Comparison of ENCODE assay signal across 12 cellular contexts in the genomic region with DNA sequence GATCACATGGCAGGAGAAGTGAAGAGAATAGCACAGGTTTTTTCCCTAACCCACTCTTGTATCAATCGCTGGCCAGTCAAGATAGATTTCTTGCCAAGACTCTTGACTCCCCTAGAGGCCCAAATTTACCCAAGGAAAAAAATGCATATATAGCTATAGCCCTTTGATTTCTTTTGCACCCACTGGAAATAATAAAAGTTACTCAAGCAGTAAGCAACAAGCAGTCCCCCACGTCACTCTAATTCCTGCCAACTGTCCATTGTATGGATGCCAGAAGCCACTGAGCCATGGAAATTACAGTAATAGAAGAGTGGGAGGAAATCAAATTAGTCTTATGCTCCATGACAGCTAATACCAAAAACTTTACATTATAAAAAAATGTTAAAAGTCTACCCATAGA.
A peak's percentile ranks its signal among the peaks of the same experiment; 100 is the strongest.
DNase-seq lines count a peak whose midpoint lies in the region; ATAC-seq and TF ChIP-seq lines count a peak whose summit lies in the region.
"Had no signal": no experiment of that assay in that cellular context is flagged by ENCODE, and none has a peak within 500 bp of the region (broad histone marks: within the 10 kb centered on the region; RNA-seq: fewer than 3 reads in every experiment).

No MANE protein-coding gene starts in this region.

- H3K27ac ChIP-seq in mammary epithelial cell (ENCODE audit: insufficient read depth, low read depth, low read length) (no peak overlapping the region), VCaP (peak overlapping the region; percentile 37)
- H3K27ac ChIP-seq: esophagus muscularis mucosa had no signal

- H3K4me1 ChIP-seq in mammary epithelial cell (ENCODE audit: insufficient read depth, low read length): peaks cover 19% of the 10 kb centered on the region

- H3K4me3 ChIP-seq in mammary epithelial cell (replicated peaks in 1 of 3; ENCODE audit: insufficient read depth in 1 of 3, low read depth in 2 of 3, low read length in 3 of 3) (no peak overlapping the region), H7 (ENCODE audit: insufficient read depth, low read depth, low read length) (no peak overlapping the region)
- H3K4me3 ChIP-seq: esophagus muscularis mucosa had no signal

- no peaks in the 10 kb centered on the region for H3K79me2 ChIP-seq in mammary epithelial cell (ENCODE audit: insufficient read depth, low read length)

- in situ Hi-C loops in mammary epithelial cell (cut with MboI; ENCODE audit: low sequenced_read_pairs in 2 of 2): no loop called here

- H3K4me3 Mint-ChIP-seq in MCF 10A (ENCODE audit: unreplicated experiment): no peak overlapping the region

- H3K4me1 Mint-ChIP-seq in MCF 10A (ENCODE audit: insufficient read depth, unreplicated experiment): peaks cover 24% of the 10 kb centered on the region

- 32% methylated on average over 2 of the region's 2 CpGs for WGBS in mammary epithelial cell (ENCODE audit: low coverage, missing lambda C conversion rate)

- ATAC-seq in Right ventricle myocardium superior (ENCODE audit: poor library complexity) (no peak), GM18519 (IDR thresholded peaks at IDR 0.05; ENCODE audit: low FRiP score, unreplicated experiment) (no peak), HG02678 (IDR thresholded peaks at IDR 0.05; ENCODE audit: unreplicated experiment) (no peak)

- no peak overlapping the region for H3K9ac ChIP-seq in mammary epithelial cell (ENCODE audit: insufficient read depth, low read length)

- BruUV-seq in MCF 10A (replicated peaks; lab: Mats Ljungman, UMichigan) (no TSS peak), mammary epithelial cell (replicated peaks; lab: Mats Ljungman, UMichigan) (no TSS peak)

- H3K27me3 Mint-ChIP-seq in MCF 10A (ENCODE audit: insufficient read depth, unreplicated experiment): no peaks in the 10 kb centered on the region

- DNase-seq in MCF 10A (ENCODE audit: unreplicated experiment) (no peak), mammary epithelial cell (no peak), fibroblast of peridontal ligament (ENCODE audit: extremely low read depth) (peak; percentile 71), H7 (no peak), Right ventricle myocardium superior (no peak)
- DNase-seq: activated CD8-positive, alpha-beta memory T cell treated with anti-CD3 and anti-CD28 coated beads, Interleukin-2, amount 50 U/mL, for 48 hours; caudate nucleus; small intestine had no signal

- intact Hi-C loops in MCF 10A (cut with micrococcal nuclease) (loop anchor here (5.0 kb wide), 1 partner anchor 214 kb away; no protein-coding TSS in a partner anchor), mammary epithelial cell (cut with micrococcal nuclease) (no loop called here), Right ventricle myocardium superior (cut with DNase I) (no loop called here)

- no peaks in the 10 kb centered on the region for H4K20me1 ChIP-seq in mammary epithelial cell (ENCODE audit: insufficient read depth, low read length)

- H3K36me3 ChIP-seq in mammary epithelial cell (ENCODE audit: insufficient read depth, low read length) (no peaks in the 10 kb centered on the region), H7 (replicated peaks; ENCODE audit: control insufficient read depth, insufficient read depth, low read length) (no peaks in the 10 kb centered on the region)
- H3K36me3 ChIP-seq: esophagus muscularis mucosa had no signal

- H3K27me3 ChIP-seq in mammary epithelial cell (ENCODE audit: insufficient read depth, low read length) (no peaks in the 10 kb centered on the region), H7 (ENCODE audit: control insufficient read depth, insufficient read depth, low read length) (no peaks in the 10 kb centered on the region)
- H3K27me3 ChIP-seq: esophagus muscularis mucosa had no signal

- no peaks in the 10 kb centered on the region for H3K36me3 Mint-ChIP-seq in MCF 10A (ENCODE audit: insufficient read depth, unreplicated experiment)

- no peaks in the 10 kb centered on the region for H3K9me3 ChIP-seq in mammary epithelial cell (replicated peaks; ENCODE audit: insufficient read depth, low read length)
- H3K9me3 ChIP-seq: esophagus muscularis mucosa had no signal

- no peaks in the 10 kb centered on the region for H3K9me3 Mint-ChIP-seq in MCF 10A (ENCODE audit: unreplicated experiment)

- CTCF ChIA-PET in MCF 10A (lab: Yijun Ruan, JAX): interaction anchor here (0.6 to 1.3 kb wide), 2 partner anchors 33 to 214 kb away, joined by 4 to 6 read pairs; no protein-coding TSS in a partner anchor
- CTCF ChIA-PET in mammary epithelial cell (lab: Charles Lee; ENCODE audit: low non-redundant PET): no interaction called here

- POLR2A ChIA-PET in MCF 10A (lab: Yijun Ruan, JAX): no interaction called here

- H3K4me2 ChIP-seq in mammary epithelial cell (ENCODE audit: insufficient read depth, low read depth, low read length): no peak overlapping the region

- TF ChIP-seq CTCF in MCF 10A (IDR thresholded peaks at IDR 0.05; ENCODE audit: unreplicated experiment) (no peak), mammary epithelial cell (conservative IDR thresholded peaks at IDR 0.05 in 1 of 2, IDR thresholded peaks at IDR 0.05 in 1 of 2; ENCODE audit: extremely low read depth in 1 of 2, insufficient read depth in 1 of 2, low read depth in 1 of 2, low read length in 2 of 2) (no peak), VCaP (conservative IDR thresholded peaks at IDR 0.05) (no peak; the same call in 1 of the 2 replicates)

- no peak overlapping the region for H2AFZ ChIP-seq in mammary epithelial cell (ENCODE audit: low read depth, low read length)

- peak overlapping the region; percentile 91 for H3K27ac Mint-ChIP-seq in MCF 10A (ENCODE audit: low read depth, unreplicated experiment)

- dilution Hi-C loops in mammary epithelial cell (cut with HindIII; ENCODE audit: low sequenced_read_pairs): no loop called here
